In genomic region chr3:176403531-176403930, GRCh38 we compare ENCODE assay signal across 22 cellular contexts.
"Had no signal": no experiment of that assay in that cellular context is flagged by ENCODE, and none has a peak within 500 bp of the region (broad histone marks: within the 10 kb centered on the region; RNA-seq: fewer than 3 reads in every experiment).

No MANE protein-coding gene starts in this region.

- ATAC-seq: mucosa of descending colon; naive thymus-derived CD4-positive, alpha-beta T cell; natural killer cell treated with Interleukin-12 subunit alpha and Interleukin-12 subunit beta and Interleukin-15 and Interleukin-18, amount 100 ng/mL, for 72 hours; right lobe of liver; stimulated activated naive B cell treated with anti-CD40 and anti-IgM and Interleukin-4, amounts not matched to agents 10 μg/mL and 1 μg/mL and 100 μg/mL, for 72 hours; stimulated activated naive CD8-positive, alpha-beta T cell treated with anti-CD3 and anti-CD28 coated beads, Interleukin-15, Interleukin-2, amounts not matched to agents 100 U/mL and 50 U/mL, for 24 hours; upper lobe of right lung had no signal

- H3K4me1 ChIP-seq: left ventricle myocardium inferior, right atrium auricular region, right lobe of liver, stomach, testis, thyroid gland, transverse colon, upper lobe of right lung had no signal

- H3K4me3 ChIP-seq: hepatocyte, left ventricle myocardium inferior, lung, mucosa of descending colon, ovary, right atrium auricular region, right lobe of liver, stomach, testis, thyroid gland, transverse colon, upper lobe of right lung had no signal

- H3K27me3 ChIP-seq: hepatocyte, ovary, right atrium auricular region, right lobe of liver, stomach, testis, thyroid gland, transverse colon, upper lobe of right lung had no signal

- H3K79me2 ChIP-seq: hepatocyte had no signal

- H3K9me3 ChIP-seq: left ventricle myocardium inferior, mucosa of descending colon, ovary, right atrium auricular region, right lobe of liver, stomach, testis, thyroid gland, transverse colon, upper lobe of right lung had no signal

- H2AFZ ChIP-seq: hepatocyte had no signal

- H3K36me3 ChIP-seq: left ventricle myocardium inferior, ovary, right atrium auricular region, right lobe of liver, stomach, thyroid gland, transverse colon, upper lobe of right lung had no signal

- DNase-seq: islet precursor cell; left ventricle myocardium inferior; midbrain; mucosa of descending colon; naive thymus-derived CD4-positive, alpha-beta T cell; ovary; right lobe of liver; stimulated activated CD4-positive, alpha-beta T cell treated with anti-CD3 and anti-CD28 coated beads, Interleukin-12 subunit alpha, Interleukin-12 subunit beta, amount 100 ng/mL, for 4 hours; stimulated activated CD4-positive, alpha-beta T cell treated with anti-CD3 and anti-CD28 coated beads, Interleukin-15, amount 100 ng/mL, for 24 hours; stimulated activated CD4-positive, alpha-beta T cell treated with anti-CD3 and anti-CD28 coated beads, Interleukin-2, amount 100 ng/mL, for 24 hours; stimulated activated CD4-positive, alpha-beta T cell treated with anti-CD3 and anti-CD28 coated beads, Interleukin-4, amount 100 ng/mL, for 1 hour; stimulated activated naive B cell treated with anti-CD40 and anti-IgM and Interleukin-4, amounts not matched to agents 10 μg/mL and 1 μg/mL and 100 μg/mL, for 72 hours; stimulated activated naive CD8-positive, alpha-beta T cell treated with anti-CD3 and anti-CD28 coated beads, Interleukin-15, Interleukin-2, amounts not matched to agents 100 U/mL and 50 U/mL, for 24 hours; stomach; testis; thyroid gland; transverse colon; upper lobe of right lung had no signal

- H3K27ac ChIP-seq: hepatocyte, left ventricle myocardium inferior, ovary, right atrium auricular region, right lobe of liver, stomach, testis, thyroid gland, transverse colon, upper lobe of right lung had no signal

- H3K4me2 ChIP-seq: hepatocyte had no signal
